ENCODE assay signal across 1 cellular context in genomic region chr19:7340959-7341837, GRCh38.
TF ChIP-seq lines count a peak whose summit lies in the region.

No MANE protein-coding gene starts in this region.

TF ChIP-seq in K562, 482 proteins besides CTCF, POLR2A, EP300 and RAD21 (continued from another document):
- TF ChIP-seq FOXJ2 (tag; IDR thresholded peaks at IDR 0.05) (no peak), NR2F6 (CRISPR knock-in tag; IDR thresholded peaks at IDR 0.05) (no peak), ZNF277 (CRISPR knock-in tag; IDR thresholded peaks at IDR 0.05; ENCODE audit: borderline replicate concordance) (no peak), CHD2 (IDR thresholded peaks at IDR 0.05; ENCODE audit: low read depth, low read length) (no peak), SAP30 (IDR thresholded peaks at IDR 0.05; ENCODE audit: borderline replicate concordance, insufficient read depth, low read depth, low read length, poor library complexity, severe bottlenecking) (no peak), ARID3B (CRISPR knock-in tag; IDR thresholded peaks at IDR 0.05; ENCODE audit: borderline replicate concordance) (no peak), ZNF133 (CRISPR knock-in tag; IDR thresholded peaks at IDR 0.05) (no peak), JUN (IDR thresholded peaks at IDR 0.05; ENCODE audit: borderline replicate concordance, low read depth, low read length) (no peak), JUN (CRISPR knock-in tag; IDR thresholded peaks at IDR 0.05; ENCODE audit: borderline replicate concordance) (no peak), CBX3 (IDR thresholded peaks at IDR 0.05; ENCODE audit: borderline replicate concordance in 1 of 2, low read length in 2 of 2) (no peak), DDX20 (tag; IDR thresholded peaks at IDR 0.05; ENCODE audit: low read depth) (no peak), TEAD2 (tag; IDR thresholded peaks at IDR 0.05) (no peak), PURB (CRISPR knock-in tag; IDR thresholded peaks at IDR 0.05; ENCODE audit: low read depth) (no peak), RBM25 (IDR thresholded peaks at IDR 0.05; ENCODE audit: low read depth, low read length, severe bottlenecking) (no peak), DEAF1 (CRISPR knock-in tag; IDR thresholded peaks at IDR 0.05) (peak; percentile 88), XRCC5 (IDR thresholded peaks at IDR 0.05; ENCODE audit: low read depth, low read length) (no peak), FOXP1 (CRISPR knock-in tag; IDR thresholded peaks at IDR 0.05) (no peak), PHF21A (IDR thresholded peaks at IDR 0.05; ENCODE audit: borderline replicate concordance, low read depth) (no peak), SMC3 (conservative IDR thresholded peaks at IDR 0.05; ENCODE audit: insufficient read depth, low read depth, low read length) (peak; percentile 88), CEBPB (tag; IDR thresholded peaks at IDR 0.05) (no peak), COPS2 (conservative IDR thresholded peaks at IDR 0.05) (no peak), ZC3H4 (CRISPR knock-in tag; IDR thresholded peaks at IDR 0.05; ENCODE audit: borderline replicate concordance) (no peak), FUS (optimal IDR thresholded peaks at IDR 0.05; ENCODE audit: low read depth, low read length) (no peak), CC2D1A (IDR thresholded peaks at IDR 0.05) (peak; percentile 74; the same call in 1 of the 2 replicates), EGR1 (conservative IDR thresholded peaks at IDR 0.05) (no peak), YBX1 (IDR thresholded peaks at IDR 0.05) (no peak), HNRNPUL1 (IDR thresholded peaks at IDR 0.05; ENCODE audit: low read length) (no peak), ZNF766 (CRISPR knock-in tag; conservative IDR thresholded peaks at IDR 0.05) (no peak), KAT8 (IDR thresholded peaks at IDR 0.05; ENCODE audit: low read depth) (no peak), VEZF1 (CRISPR knock-in tag; IDR thresholded peaks at IDR 0.05) (no peak), RB1 (IDR thresholded peaks at IDR 0.05; ENCODE audit: low read depth) (no peak), SOX6 (IDR thresholded peaks at IDR 0.05) (no peak), SMARCE1 (IDR thresholded peaks at IDR 0.05) (no peak), ZBTB26 (CRISPR knock-in tag; IDR thresholded peaks at IDR 0.05) (no peak), ZBTB1 (CRISPR knock-in tag; IDR thresholded peaks at IDR 0.05; ENCODE audit: borderline replicate concordance, low read depth) (no peak), FOXK2 (conservative IDR thresholded peaks at IDR 0.05 in 1 of 2, IDR thresholded peaks at IDR 0.05 in 1 of 2; ENCODE audit: low read depth in 2 of 2) (peak in 1 of 2 experiments; percentile 34; a peak in 1 of 4 replicates), ARID2 (IDR thresholded peaks at IDR 0.05) (peak; percentile 73; the same call in 1 of the 2 replicates), POLR3G (IDR thresholded peaks at IDR 0.05; ENCODE audit: extremely low read depth, insufficient read length, insufficient replicate concordance) (no peak), RUNX1 (IDR thresholded peaks at IDR 0.05; ENCODE audit: low read depth) (no peak), ZNF785 (CRISPR knock-in tag; IDR thresholded peaks at IDR 0.05) (no peak)
- TF ChIP-seq, protein P1, sequence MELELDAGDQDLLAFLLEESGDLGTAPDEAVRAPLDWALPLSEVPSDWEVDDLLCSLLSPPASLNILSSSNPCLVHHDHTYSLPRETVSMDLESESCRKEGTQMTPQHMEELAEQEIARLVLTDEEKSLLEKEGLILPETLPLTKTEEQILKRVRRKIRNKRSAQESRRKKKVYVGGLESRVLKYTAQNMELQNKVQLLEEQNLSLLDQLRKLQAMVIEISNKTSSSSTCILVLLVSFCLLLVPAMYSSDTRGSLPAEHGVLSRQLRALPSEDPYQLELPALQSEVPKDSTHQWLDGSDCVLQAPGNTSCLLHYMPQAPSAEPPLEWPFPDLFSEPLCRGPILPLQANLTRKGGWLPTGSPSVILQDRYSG (tag; conservative IDR thresholded peaks at IDR 0.05; ENCODE audit: low read depth) = no peak
- TF ChIP-seq, protein P2, sequence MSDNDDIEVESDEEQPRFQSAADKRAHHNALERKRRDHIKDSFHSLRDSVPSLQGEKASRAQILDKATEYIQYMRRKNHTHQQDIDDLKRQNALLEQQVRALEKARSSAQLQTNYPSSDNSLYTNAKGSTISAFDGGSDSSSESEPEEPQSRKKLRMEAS (CRISPR knock-in tag; IDR thresholded peaks at IDR 0.05) = 0 out of 2 replicates have a peak, but pooled peaks have one; percentile 32
- TF ChIP-seq, protein P3, sequence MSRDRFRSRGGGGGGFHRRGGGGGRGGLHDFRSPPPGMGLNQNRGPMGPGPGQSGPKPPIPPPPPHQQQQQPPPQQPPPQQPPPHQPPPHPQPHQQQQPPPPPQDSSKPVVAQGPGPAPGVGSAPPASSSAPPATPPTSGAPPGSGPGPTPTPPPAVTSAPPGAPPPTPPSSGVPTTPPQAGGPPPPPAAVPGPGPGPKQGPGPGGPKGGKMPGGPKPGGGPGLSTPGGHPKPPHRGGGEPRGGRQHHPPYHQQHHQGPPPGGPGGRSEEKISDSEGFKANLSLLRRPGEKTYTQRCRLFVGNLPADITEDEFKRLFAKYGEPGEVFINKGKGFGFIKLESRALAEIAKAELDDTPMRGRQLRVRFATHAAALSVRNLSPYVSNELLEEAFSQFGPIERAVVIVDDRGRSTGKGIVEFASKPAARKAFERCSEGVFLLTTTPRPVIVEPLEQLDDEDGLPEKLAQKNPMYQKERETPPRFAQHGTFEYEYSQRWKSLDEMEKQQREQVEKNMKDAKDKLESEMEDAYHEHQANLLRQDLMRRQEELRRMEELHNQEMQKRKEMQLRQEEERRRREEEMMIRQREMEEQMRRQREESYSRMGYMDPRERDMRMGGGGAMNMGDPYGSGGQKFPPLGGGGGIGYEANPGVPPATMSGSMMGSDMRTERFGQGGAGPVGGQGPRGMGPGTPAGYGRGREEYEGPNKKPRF (IDR thresholded peaks at IDR 0.05; ENCODE audit: low read depth, low read length) = no peak
- TF ChIP-seq, protein P4, sequence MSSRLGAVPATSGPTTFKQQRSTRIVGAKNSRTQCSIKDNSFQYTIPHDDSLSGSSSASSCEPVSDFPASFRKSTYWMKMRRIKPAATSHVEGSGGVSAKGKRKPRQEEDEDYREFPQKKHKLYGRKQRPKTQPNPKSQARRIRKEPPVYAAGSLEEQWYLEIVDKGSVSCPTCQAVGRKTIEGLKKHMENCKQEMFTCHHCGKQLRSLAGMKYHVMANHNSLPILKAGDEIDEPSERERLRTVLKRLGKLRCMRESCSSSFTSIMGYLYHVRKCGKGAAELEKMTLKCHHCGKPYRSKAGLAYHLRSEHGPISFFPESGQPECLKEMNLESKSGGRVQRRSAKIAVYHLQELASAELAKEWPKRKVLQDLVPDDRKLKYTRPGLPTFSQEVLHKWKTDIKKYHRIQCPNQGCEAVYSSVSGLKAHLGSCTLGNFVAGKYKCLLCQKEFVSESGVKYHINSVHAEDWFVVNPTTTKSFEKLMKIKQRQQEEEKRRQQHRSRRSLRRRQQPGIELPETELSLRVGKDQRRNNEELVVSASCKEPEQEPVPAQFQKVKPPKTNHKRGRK (tag; IDR thresholded peaks at IDR 0.05) = no peak
- TF ChIP-seq, protein P5, sequence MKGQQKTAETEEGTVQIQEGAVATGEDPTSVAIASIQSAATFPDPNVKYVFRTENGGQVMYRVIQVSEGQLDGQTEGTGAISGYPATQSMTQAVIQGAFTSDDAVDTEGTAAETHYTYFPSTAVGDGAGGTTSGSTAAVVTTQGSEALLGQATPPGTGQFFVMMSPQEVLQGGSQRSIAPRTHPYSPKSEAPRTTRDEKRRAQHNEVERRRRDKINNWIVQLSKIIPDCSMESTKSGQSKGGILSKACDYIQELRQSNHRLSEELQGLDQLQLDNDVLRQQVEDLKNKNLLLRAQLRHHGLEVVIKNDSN (CRISPR knock-in tag; IDR thresholded peaks at IDR 0.05) = peak; percentile 28; the same call in 1 of the 2 replicates
- TF ChIP-seq, protein P6, sequence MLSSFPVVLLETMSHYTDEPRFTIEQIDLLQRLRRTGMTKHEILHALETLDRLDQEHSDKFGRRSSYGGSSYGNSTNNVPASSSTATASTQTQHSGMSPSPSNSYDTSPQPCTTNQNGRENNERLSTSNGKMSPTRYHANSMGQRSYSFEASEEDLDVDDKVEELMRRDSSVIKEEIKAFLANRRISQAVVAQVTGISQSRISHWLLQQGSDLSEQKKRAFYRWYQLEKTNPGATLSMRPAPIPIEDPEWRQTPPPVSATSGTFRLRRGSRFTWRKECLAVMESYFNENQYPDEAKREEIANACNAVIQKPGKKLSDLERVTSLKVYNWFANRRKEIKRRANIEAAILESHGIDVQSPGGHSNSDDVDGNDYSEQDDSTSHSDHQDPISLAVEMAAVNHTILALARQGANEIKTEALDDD (IDR thresholded peaks at IDR 0.05) = no peak
